ENCODE assay signal across 11 cellular contexts in genomic region chr7:22660732-22661131, GRCh38.
DNase-seq lines count a peak whose midpoint lies in the region; ATAC-seq and TF ChIP-seq lines count a peak whose summit lies in the region.
"Had no signal": no experiment of that assay in that cellular context is flagged by ENCODE, and none has a peak within 500 bp of the region (broad histone marks: within the 10 kb centered on the region; RNA-seq: fewer than 3 reads in every experiment).

No MANE protein-coding gene starts in this region.

- in situ Hi-C loops in GM13977 (cut with MboI; ENCODE audit: low pct_unique_long_range_greater_than_20kb, low sequenced_read_pairs, unreplicated experiment): no loop called here

- H3K4me3 ChIP-seq in iPS DF 6.9 (ENCODE audit: low read length): no peak overlapping the region
- H3K4me3 ChIP-seq: HAP-1 had no signal

- intact Hi-C loops in CD14-positive monocyte (cut with micrococcal nuclease): loop anchor here (5.0 to 10.0 kb wide), 2 partner anchors 64 to 88 kb away; partner anchors contain the start of gene IL6 (in 2 of the 2)

- peaks cover 44% of the 10 kb centered on the region for H3K4me1 Mint-ChIP-seq in CD14-positive monocyte

- no peaks in the 10 kb centered on the region for H3K4me1 ChIP-seq in iPS DF 6.9 (ENCODE audit: control insufficient read depth, insufficient read depth, low read length)
- H3K4me1 ChIP-seq: Caco-2, HAP-1 had no signal

- no peaks in the 10 kb centered on the region for H3K36me3 ChIP-seq in iPS DF 6.9 (ENCODE audit: control insufficient read depth, insufficient read depth, low read length)
- H3K36me3 ChIP-seq: HAP-1 had no signal

- TF ChIP-seq CTCF in CD14-positive monocyte (IDR thresholded peaks at IDR 0.05) (peak; percentile 18), GM13977 (IDR thresholded peaks at IDR 0.05; ENCODE audit: extremely low read depth, insufficient read depth, missing control alignments) (peak; percentile 51)

- peaks cover 0 to 6% (median 4%) of the 10 kb centered on the region in 3 donors for H3K27me3 Mint-ChIP-seq in CD14-positive monocyte (ENCODE audit: low read depth in 3 of 3)

- H3K27ac ChIP-seq in iPS DF 6.9 (ENCODE audit: low read length): no peak overlapping the region

- no peak for DNase-seq in CD14-positive monocyte (ENCODE audit: low spot score)
- peak; percentile 22 for DNase-seq in GM13977 (ENCODE audit: low spot score)
- peak; percentile 5 for DNase-seq in OCI-M1 (lab: John Stamatoyannopoulos, UW)
- peak; percentile 45 for DNase-seq in iPS DF 6.9 (ENCODE audit: low read depth, low spot score)
- DNase-seq in hippocampal formation (lab: John Stamatoyannopoulos, UW): no peak
- DNase-seq: T-helper 1 cell had no signal

- ATAC-seq in HG03378 (IDR thresholded peaks at IDR 0.05; ENCODE audit: unreplicated experiment): no peak
- no peak for ATAC-seq in GM21737 (IDR thresholded peaks at IDR 0.05; ENCODE audit: unreplicated experiment)
- ATAC-seq in HG02981 (IDR thresholded peaks at IDR 0.05; ENCODE audit: unreplicated experiment): no peak

- H3K4me3 Mint-ChIP-seq in CD14-positive monocyte: no peak overlapping the region

- H3K9me3 Mint-ChIP-seq in CD14-positive monocyte: peaks cover 0 to 11% (median 0%) of the 10 kb centered on the region in 7 donors

- WGBS in iPS DF 6.9 (ENCODE audit: insufficient coverage, insufficient read length): no CpG with 5 or more reads among the region's 3 CpGs

- no peaks in the 10 kb centered on the region for H3K9me3 ChIP-seq in iPS DF 6.9 (ENCODE audit: control insufficient read depth, insufficient read depth, low read length)
- H3K9me3 ChIP-seq: Caco-2, HAP-1 had no signal

- peak overlapping the region in 1 of 7 donors; percentile 52 for H3K27ac Mint-ChIP-seq in CD14-positive monocyte

- H3K36me3 Mint-ChIP-seq in CD14-positive monocyte: no peaks in the 10 kb centered on the region

- H3K27me3 ChIP-seq in iPS DF 6.9 (ENCODE audit: control insufficient read depth, insufficient read depth, low read length): no peaks in the 10 kb centered on the region

Comparison
In these comparisons a context has a peak if more than half of its experiments do, and no peak if none do; other contexts are left out.
1. DNase-seq: peak in GM13977 (single experiment), OCI-M1 (single experiment) and iPS DF 6.9 (single experiment); none in CD14-positive monocyte (single experiment) and hippocampal formation (0 of 2).